In genomic region chr1:81125672-81126071, GRCh38 we compare ENCODE assay signal across 17 cellular contexts.
DNase-seq lines count a peak whose midpoint lies in the region; ATAC-seq and TF ChIP-seq lines count a peak whose summit lies in the region.
"Had no signal": no experiment of that assay in that cellular context is flagged by ENCODE, and none has a peak within 500 bp of the region (broad histone marks: within the 10 kb centered on the region; RNA-seq: fewer than 3 reads in every experiment).

No MANE protein-coding gene starts in this region.

- no peak for ATAC-seq in GM23338
- no peak for ATAC-seq in activated T-cell treated with anti-CD3 and anti-CD28 coated beads, Interleukin-2, amount 50 U/mL, for 72 hours (replicated peaks in 1 of 2)

- H3K4me1 ChIP-seq in HEK293 (ENCODE audit: control insufficient read depth, insufficient read depth, low read length) (no peaks in the 10 kb centered on the region), adipocyte (ENCODE audit: control insufficient read depth, insufficient read depth, low read length) (no peaks in the 10 kb centered on the region), GM23338 (ENCODE audit: insufficient read depth) (peaks cover 7% of the 10 kb centered on the region; the same call in 1 of the 2 replicates)

- POLR2A ChIA-PET in HEK293 (lab: Yijun Ruan, JAX): no interaction called here

- H3K4me1 Mint-ChIP-seq in nephron: peaks cover 25% of the 10 kb centered on the region
- peaks cover 3% of the 10 kb centered on the region; the same call in 2 of the 3 replicates for H3K4me1 Mint-ChIP-seq in GM23338
- no peaks in the 10 kb centered on the region for H3K4me1 Mint-ChIP-seq in activated T-cell treated with anti-CD3 and anti-CD28 coated beads, Interleukin-2, amount 50 U/mL, for 72 hours (ENCODE audit: low read depth)
- no peaks in the 10 kb centered on the region for H3K4me1 Mint-ChIP-seq in nephron progenitor cell

- no peak for TF ChIP-seq CTCF in HEK293 (tag by site-specific recombination; IDR thresholded peaks at IDR 0.05)
- no peak for TF ChIP-seq CTCF in nephron (IDR thresholded peaks at IDR 0.05; ENCODE audit: unreplicated experiment in 3 of 3)
- TF ChIP-seq CTCF in GM23338 (conservative IDR thresholded peaks at IDR 0.05; ENCODE audit: low read depth in 2 of 2): no peak
- TF ChIP-seq CTCF in nephron progenitor cell (IDR thresholded peaks at IDR 0.05): no peak

- no peaks in the 10 kb centered on the region for H3K9me3 Mint-ChIP-seq in nephron
- H3K9me3 Mint-ChIP-seq in GM23338: no peaks in the 10 kb centered on the region
- peaks cover 3 to 7% of the 10 kb centered on the region in 2 donors for H3K9me3 Mint-ChIP-seq in activated T-cell treated with anti-CD3 and anti-CD28 coated beads, Interleukin-2, amount 50 U/mL, for 72 hours
- no peaks in the 10 kb centered on the region for H3K9me3 Mint-ChIP-seq in nephron progenitor cell
- H3K9me3 Mint-ChIP-seq: HFFc6 had no signal

- no peaks in the 10 kb centered on the region for H3K9me3 ChIP-seq in HEK293 (ENCODE audit: control insufficient read depth, insufficient read depth, low read depth, low read length)
- H3K9me3 ChIP-seq in adipocyte (ENCODE audit: control insufficient read depth, low read length): no peaks in the 10 kb centered on the region

- no peaks in the 10 kb centered on the region for H3K27me3 ChIP-seq in adipocyte (replicated peaks; ENCODE audit: control insufficient read depth, insufficient read depth, low read length)
- no peaks in the 10 kb centered on the region for H3K27me3 ChIP-seq in GM23338 (ENCODE audit: insufficient read depth)

- H3K4me3 Mint-ChIP-seq in nephron: no peak overlapping the region
- H3K4me3 Mint-ChIP-seq in GM23338: no peak overlapping the region
- H3K4me3 Mint-ChIP-seq in activated T-cell treated with anti-CD3 and anti-CD28 coated beads, Interleukin-2, amount 50 U/mL, for 72 hours: no peak overlapping the region
- H3K4me3 Mint-ChIP-seq in nephron progenitor cell: no peak overlapping the region
- H3K4me3 Mint-ChIP-seq: HFFc6 had no signal

- no peaks in the 10 kb centered on the region for H3K79me2 ChIP-seq in GM23338 (replicated peaks; ENCODE audit: insufficient read depth)

- no peak overlapping the region for H3K4me2 ChIP-seq in GM23338

- no peaks in the 10 kb centered on the region for H3F3A ChIP-seq in GM23338 (replicated peaks; ENCODE audit: low read depth)

- no peak overlapping the region for H2AFZ ChIP-seq in GM23338

- H3K27ac ChIP-seq in HEK293 (ENCODE audit: extremely low read depth, low read depth, low read length) (no peak overlapping the region), GM23338 (ENCODE audit: low read depth) (no peak overlapping the region)

- H3K27me3 Mint-ChIP-seq in nephron (ENCODE audit: low read depth): no peaks in the 10 kb centered on the region
- H3K27me3 Mint-ChIP-seq in GM23338 (ENCODE audit: insufficient read depth, low read depth, poor library complexity): peaks cover 1% of the 10 kb centered on the region
- H3K27me3 Mint-ChIP-seq in activated T-cell treated with anti-CD3 and anti-CD28 coated beads, Interleukin-2, amount 50 U/mL, for 72 hours (ENCODE audit: low read depth): no peaks in the 10 kb centered on the region
- H3K27me3 Mint-ChIP-seq in nephron progenitor cell (ENCODE audit: low read depth, poor library complexity): peaks cover 2% of the 10 kb centered on the region

- H3K9ac ChIP-seq in adipocyte (ENCODE audit: low read length): no peak overlapping the region

- H3K4me3 ChIP-seq in HEK293 (ENCODE audit: low read depth, low read length) (no peak overlapping the region), adipocyte (ENCODE audit: low read length) (no peak overlapping the region), GM23338 (no peak overlapping the region)

- H3K9me2 ChIP-seq in GM23338 (ENCODE audit: insufficient read depth): no peaks in the 10 kb centered on the region

- H4K20me1 ChIP-seq in GM23338 (replicated peaks; ENCODE audit: insufficient read depth): no peaks in the 10 kb centered on the region

- CTCF ChIA-PET in HEK293 (lab: Yijun Ruan, JAX): interaction anchor here (1.1 kb wide), 1 partner anchor 180 kb away, joined by 4 read pairs; no protein-coding TSS in a partner anchor

- H3K36me3 Mint-ChIP-seq in nephron (ENCODE audit: low read depth) (no peaks in the 10 kb centered on the region), GM23338 (ENCODE audit: low read depth) (no peaks in the 10 kb centered on the region; the same call in 2 of the 3 replicates), nephron progenitor cell (ENCODE audit: low read depth) (no peaks in the 10 kb centered on the region)
- peaks cover 0 to 2% of the 10 kb centered on the region in 2 donors for H3K36me3 Mint-ChIP-seq in activated T-cell treated with anti-CD3 and anti-CD28 coated beads, Interleukin-2, amount 50 U/mL, for 72 hours (ENCODE audit: insufficient read depth in 2 of 2)

- no peaks in the 10 kb centered on the region for H3K36me3 ChIP-seq in HEK293 (ENCODE audit: control insufficient read depth in 2 of 2, insufficient read depth in 1 of 2, low read length in 2 of 2)
- no peaks in the 10 kb centered on the region for H3K36me3 ChIP-seq in adipocyte (ENCODE audit: control insufficient read depth, insufficient read depth, low read length, severe bottlenecking)
- no peaks in the 10 kb centered on the region for H3K36me3 ChIP-seq in GM23338 (ENCODE audit: insufficient read depth)

- peak overlapping the region; percentile 51 to 79 (median 69) for H3K27ac Mint-ChIP-seq in nephron
- no peak overlapping the region for H3K27ac Mint-ChIP-seq in GM23338
- no peak overlapping the region for H3K27ac Mint-ChIP-seq in activated T-cell treated with anti-CD3 and anti-CD28 coated beads, Interleukin-2, amount 50 U/mL, for 72 hours
- H3K27ac Mint-ChIP-seq in nephron progenitor cell: no peak overlapping the region
- H3K27ac Mint-ChIP-seq: HFFc6 had no signal

- DNase-seq in NOMO-1 treated with dmso at 0.1 percent for 144 hours (lab: John Stamatoyannopoulos, UW; ENCODE audit: unreplicated experiment) (peak; percentile 47), adipocyte (ENCODE audit: low read depth) (peak; percentile 62), GM23338 (ENCODE audit: low spot score) (no peak), cerebellar cortex (ENCODE audit: low spot score) (no peak), nephron progenitor cell (no peak)
- DNase-seq in activated T-cell treated with anti-CD3 and anti-CD28 coated beads, Interleukin-2, amount 50 U/mL, for 72 hours: no peak
- DNase-seq: DND-41, HFFc6, KBM-7, NCI-H1092, NCI-H2081 treated with DMSO at 0.1 percent for 48 hours, NCI-H510A treated with DMSO at 0.1 percent for 48 hours, NCI-H82, SHP77, SW 1271 had no signal

TF ChIP-seq in HEK293, 187 proteins besides CTCF, POLR2A, EP300 and RAD21 (continues in another document):
- TF ChIP-seq SCRT2 (tag by site-specific recombination; IDR thresholded peaks at IDR 0.05) (no peak), ZNF600 (tag by site-specific recombination; IDR thresholded peaks at IDR 0.05) (peak; percentile 46; the same call in 1 of the 2 replicates), ZNF843 (tag by site-specific recombination; IDR thresholded peaks at IDR 0.05) (no peak), SCRT1 (tag by site-specific recombination; IDR thresholded peaks at IDR 0.05; ENCODE audit: borderline replicate concordance) (no peak)

TF ChIP-seq in GM23338, 12 proteins besides CTCF, POLR2A, EP300 and RAD21 (continues in another document):
- TF ChIP-seq ZNF114 (CRISPR knock-in tag; IDR thresholded peaks at IDR 0.05): no peak
- TF ChIP-seq NANOG (IDR thresholded peaks at IDR 0.05; ENCODE audit: borderline replicate concordance): no peak
- TF ChIP-seq, protein P1, sequence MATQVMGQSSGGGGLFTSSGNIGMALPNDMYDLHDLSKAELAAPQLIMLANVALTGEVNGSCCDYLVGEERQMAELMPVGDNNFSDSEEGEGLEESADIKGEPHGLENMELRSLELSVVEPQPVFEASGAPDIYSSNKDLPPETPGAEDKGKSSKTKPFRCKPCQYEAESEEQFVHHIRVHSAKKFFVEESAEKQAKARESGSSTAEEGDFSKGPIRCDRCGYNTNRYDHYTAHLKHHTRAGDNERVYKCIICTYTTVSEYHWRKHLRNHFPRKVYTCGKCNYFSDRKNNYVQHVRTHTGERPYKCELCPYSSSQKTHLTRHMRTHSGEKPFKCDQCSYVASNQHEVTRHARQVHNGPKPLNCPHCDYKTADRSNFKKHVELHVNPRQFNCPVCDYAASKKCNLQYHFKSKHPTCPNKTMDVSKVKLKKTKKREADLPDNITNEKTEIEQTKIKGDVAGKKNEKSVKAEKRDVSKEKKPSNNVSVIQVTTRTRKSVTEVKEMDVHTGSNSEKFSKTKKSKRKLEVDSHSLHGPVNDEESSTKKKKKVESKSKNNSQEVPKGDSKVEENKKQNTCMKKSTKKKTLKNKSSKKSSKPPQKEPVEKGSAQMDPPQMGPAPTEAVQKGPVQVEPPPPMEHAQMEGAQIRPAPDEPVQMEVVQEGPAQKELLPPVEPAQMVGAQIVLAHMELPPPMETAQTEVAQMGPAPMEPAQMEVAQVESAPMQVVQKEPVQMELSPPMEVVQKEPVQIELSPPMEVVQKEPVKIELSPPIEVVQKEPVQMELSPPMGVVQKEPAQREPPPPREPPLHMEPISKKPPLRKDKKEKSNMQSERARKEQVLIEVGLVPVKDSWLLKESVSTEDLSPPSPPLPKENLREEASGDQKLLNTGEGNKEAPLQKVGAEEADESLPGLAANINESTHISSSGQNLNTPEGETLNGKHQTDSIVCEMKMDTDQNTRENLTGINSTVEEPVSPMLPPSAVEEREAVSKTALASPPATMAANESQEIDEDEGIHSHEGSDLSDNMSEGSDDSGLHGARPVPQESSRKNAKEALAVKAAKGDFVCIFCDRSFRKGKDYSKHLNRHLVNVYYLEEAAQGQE (IDR thresholded peaks at IDR 0.05; ENCODE audit: unreplicated experiment): no peak
- no peak for TF ChIP-seq POLR2AphosphoS5 (IDR thresholded peaks at IDR 0.05; ENCODE audit: low read depth)

Comparison
In these comparisons a context has a peak if more than half of its experiments do, and no peak if none do; other contexts are left out.
1. DNase-seq: peak in NOMO-1 treated with dmso at 0.1 percent for 144 hours (single experiment) and adipocyte (single experiment); none in GM23338 (single experiment), cerebellar cortex (single experiment), activated T-cell treated with anti-CD3 and anti-CD28 coated beads, Interleukin-2, amount 50 U/mL, for 72 hours (0 of 2) and nephron progenitor cell (single experiment).
2. H3K27ac Mint-ChIP-seq: peak in nephron (3 of 3); none in GM23338 (single experiment), activated T-cell treated with anti-CD3 and anti-CD28 coated beads, Interleukin-2, amount 50 U/mL, for 72 hours (single experiment) and nephron progenitor cell (single experiment).